8 cellular contexts compared by ENCODE assay signal in the genomic region with DNA sequence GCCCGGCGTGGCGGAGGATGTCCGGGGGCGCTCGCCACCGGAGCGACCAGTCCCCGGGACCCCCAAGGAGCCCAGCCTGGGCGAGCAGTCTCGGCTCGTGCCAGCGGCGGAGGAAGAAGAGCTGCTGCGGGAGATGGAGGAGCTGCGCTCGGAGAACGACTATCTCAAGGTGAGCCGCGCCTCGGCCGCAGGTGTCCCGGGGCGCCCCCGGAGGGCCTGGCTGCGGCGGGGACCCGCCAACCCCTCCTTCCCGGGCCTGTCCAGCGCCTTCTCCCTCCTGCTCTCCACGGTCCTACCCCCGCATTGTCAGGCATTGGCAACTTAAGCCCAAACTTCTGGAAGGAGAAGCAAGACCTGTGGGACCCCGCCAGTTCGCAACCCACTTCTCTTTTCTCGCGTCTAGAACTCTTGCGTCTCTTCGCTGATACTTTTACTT. TPM values are rescaled to one million over a fixed set of nuclear protein-coding genes. Genes with fewer than 3 reads are reported as not detected.
A peak's percentile ranks its signal among the peaks of the same experiment; 100 is the strongest.
DNase-seq lines count a peak whose midpoint lies in the region; ATAC-seq and TF ChIP-seq lines count a peak whose summit lies in the region.

No MANE protein-coding gene starts in this region.

- no peak for TF ChIP-seq EP300 in SK-N-SH (IDR thresholded peaks at IDR 0.05; ENCODE audit: borderline replicate concordance in 1 of 2, low read depth in 1 of 2, low read length in 1 of 2)

- CTCF ChIA-PET in SK-N-SH (lab: Yijun Ruan, JAX) = interaction anchor here (0.7 to 4.5 kb wide), 16 partner anchors 9 to 293 kb away, joined by 3 to 34 read pairs (median 6); no protein-coding TSS in a partner anchor

- no peak for TF ChIP-seq POLR2A in prostate gland (IDR thresholded peaks at IDR 0.05)

- TF ChIP-seq CTCF in SK-N-SH (IDR thresholded peaks at IDR 0.05) = no peak
- TF ChIP-seq CTCF in prostate gland (IDR thresholded peaks at IDR 0.05) = no peak

- H3K4me1 Mint-ChIP-seq in T-helper 2 cell treated with Interferon-gamma antibody and Interleukin-4, amounts not matched to agents 5 μg/mL and 100 μg/mL, for 36 hours (ENCODE audit: low read depth) = peaks cover 15% of the 10 kb centered on the region

- peaks cover 60% of the 10 kb centered on the region for H3K27me3 Mint-ChIP-seq in T-helper 2 cell treated with Interferon-gamma antibody and Interleukin-4, amounts not matched to agents 5 μg/mL and 100 μg/mL, for 36 hours (ENCODE audit: low read depth)

- ATAC-seq in SK-N-SH treated with all-trans-retinoic acid at 6 μM for 48 hours = no peak

- no peaks in the 10 kb centered on the region for H3K9me3 Mint-ChIP-seq in T-helper 2 cell treated with Interferon-gamma antibody and Interleukin-4, amounts not matched to agents 5 μg/mL and 100 μg/mL, for 36 hours

- intact Hi-C loops in prostate gland (cut with DNase I) = loop anchor here (5.0 to 10.0 kb wide), 2 partner anchors 96 to 428 kb away; a partner anchor contains a TSS

- H3K4me3 ChIP-seq in SK-N-SH (ENCODE audit: low read depth in 2 of 2, low read length in 1 of 2) = peak overlapping the region; percentile 83 to 97
- peak overlapping the region; percentile 63 to 68 for H3K4me3 ChIP-seq in esophagus (ENCODE audit: low read depth in 1 of 2, low read length in 2 of 2)
- peak overlapping the region; percentile 62 to 63 for H3K4me3 ChIP-seq in prostate gland

- no peak overlapping the region for H2AFZ ChIP-seq in SK-N-SH (ENCODE audit: low read depth)

- H3K4me3 Mint-ChIP-seq in T-helper 2 cell treated with Interferon-gamma antibody and Interleukin-4, amounts not matched to agents 5 μg/mL and 100 μg/mL, for 36 hours = peak overlapping the region; percentile 85

- DNase-seq in SK-N-SH = no peak
- DNase-seq in T-helper 2 cell treated with Interferon-gamma antibody and Interleukin-4, amounts not matched to agents 5 μg/mL and 100 μg/mL, for 36 hours (ENCODE audit: low spot score) = no peak
- no peak for DNase-seq in prostate gland (ENCODE audit: low spot score)
- no peak for DNase-seq in glomerular visceral epithelial cell (ENCODE audit: extremely low spot score)
- DNase-seq in ureter (ENCODE audit: low spot score) = no peak
- DNase-seq in GF-D8 (lab: John Stamatoyannopoulos, UW) = no peak

- TF ChIP-seq RAD21 in SK-N-SH (IDR thresholded peaks at IDR 0.05; ENCODE audit: low read length) = no peak

- H4K20me1 ChIP-seq in SK-N-SH (ENCODE audit: insufficient read depth) = peaks cover 38% of the 10 kb centered on the region

- peak overlapping the region; percentile 70 for H3K27ac Mint-ChIP-seq in T-helper 2 cell treated with Interferon-gamma antibody and Interleukin-4, amounts not matched to agents 5 μg/mL and 100 μg/mL, for 36 hours

- H3K27me3 ChIP-seq in SK-N-SH (ENCODE audit: insufficient read depth) (no peaks in the 10 kb centered on the region), esophagus (ENCODE audit: control insufficient read depth in 1 of 2, insufficient read depth in 2 of 2, low read length in 2 of 2) (peaks cover 0 to 2% of the 10 kb centered on the region in 2 donors), prostate gland (replicated peaks; ENCODE audit: insufficient read depth) (no peaks in the 10 kb centered on the region)

- H3K9me3 ChIP-seq in SK-N-SH (no peaks in the 10 kb centered on the region), esophagus (ENCODE audit: control insufficient read depth in 2 of 2, insufficient read depth in 1 of 2, low read depth in 1 of 2, low read length in 1 of 2) (no peaks in the 10 kb centered on the region), prostate gland (no peaks in the 10 kb centered on the region)

- POLR2A ChIA-PET in SK-N-SH (lab: Yijun Ruan, JAX) = interaction anchor here (1.1 to 2.9 kb wide), 2 partner anchors 11 to 60 kb away, joined by 3 to 18 read pairs; no protein-coding TSS in a partner anchor

- peaks cover 3% of the 10 kb centered on the region for H3K36me3 Mint-ChIP-seq in T-helper 2 cell treated with Interferon-gamma antibody and Interleukin-4, amounts not matched to agents 5 μg/mL and 100 μg/mL, for 36 hours (ENCODE audit: low read depth)

- peaks cover 53% of the 10 kb centered on the region for H3K79me2 ChIP-seq in SK-N-SH (ENCODE audit: insufficient read depth)

- H3K9ac ChIP-seq in SK-N-SH = peak overlapping the region; percentile 70

- 9% methylated on average over 8 of the region's 38 CpGs for WGBS in SK-N-SH (ENCODE audit: low lambda C conversion rate)
- WGBS in esophagus, 2 donors = 1 to 2% methylated on average over 38 of the region's 38 CpGs
- 2% methylated on average over 31 of the region's 38 CpGs for WGBS in prostate gland

- H3K27ac ChIP-seq in SK-N-SH (ENCODE audit: low read depth in 2 of 2, low read length in 1 of 2) (peak overlapping the region in 1 of 2 experiments; percentile 17; a peak in 1 of 4 replicates), esophagus (ENCODE audit: low read depth in 2 of 2, low read length in 1 of 2) (peak overlapping the region; percentile 87 to 95), prostate gland (peak overlapping the region; percentile 8 to 74)

- H3K4me1 ChIP-seq in SK-N-SH (ENCODE audit: control insufficient read depth in 1 of 2, insufficient read depth in 2 of 2, low read depth in 1 of 2, low read length in 1 of 2) = peaks cover 13 to 24% of the 10 kb centered on the region in 2 experiments
- H3K4me1 ChIP-seq in esophagus (ENCODE audit: control insufficient read depth in 2 of 2, insufficient read depth in 2 of 2, low read length in 1 of 2) = peaks cover 3 to 13% of the 10 kb centered on the region in 2 donors
- H3K4me1 ChIP-seq in prostate gland (replicated peaks) = peaks cover 8% of the 10 kb centered on the region

- peaks cover 3% of the 10 kb centered on the region for H3F3A ChIP-seq in SK-N-SH (replicated peaks; ENCODE audit: insufficient read depth)

- H3K36me3 ChIP-seq in SK-N-SH (replicated peaks in 1 of 2; ENCODE audit: control insufficient read depth in 1 of 2, insufficient read depth in 2 of 2, low read length in 1 of 2) (peaks cover 0 to 6% of the 10 kb centered on the region in 2 experiments), esophagus (ENCODE audit: control insufficient read depth in 2 of 2, insufficient read depth in 2 of 2, low read length in 1 of 2) (no peaks in the 10 kb centered on the region), prostate gland (no peaks in the 10 kb centered on the region)

- peak overlapping the region; percentile 96 for H3K4me2 ChIP-seq in SK-N-SH

- no peaks in the 10 kb centered on the region for H3K9me2 ChIP-seq in SK-N-SH

TF ChIP-seq in SK-N-SH, 30 proteins besides CTCF, POLR2A, EP300 and RAD21 (continues in another document):
- TF ChIP-seq FOSL2 (IDR thresholded peaks at IDR 0.05; ENCODE audit: borderline replicate concordance, low read depth) (no peak), NFIC (IDR thresholded peaks at IDR 0.05; ENCODE audit: borderline replicate concordance) (no peak), POLR2AphosphoS5 (IDR thresholded peaks at IDR 0.05; ENCODE audit: low read depth, low read length) (no peak), MXI1 (IDR thresholded peaks at IDR 0.05; ENCODE audit: low read depth, low read length) (no peak), NRF1 (IDR thresholded peaks at IDR 0.05; ENCODE audit: low read depth, low read length) (no peak)

TF ChIP-seq in SK-N-SH treated with all-trans-retinoic acid at 6 μM for 48 hours, 23 proteins besides CTCF, POLR2A, EP300 and RAD21:
- TF ChIP-seq RARB (CRISPR knock-in tag; IDR thresholded peaks at IDR 0.05) (no peak), TCF4 (CRISPR knock-in tag; IDR thresholded peaks at IDR 0.05; ENCODE audit: borderline replicate concordance) (no peak), GLIS3 (CRISPR knock-in tag; IDR thresholded peaks at IDR 0.05) (no peak)

RNA-seq across cellular contexts. Expression of a gene that starts 1.2 kb away (rescaled TPM):
- polyA plus RNA-seq in SK-N-SH (2012; rRNA removed) (28.0 and 33.5 TPM in 2 replicates), esophagus (1 to 10 TPM; 4.4 to 6.5 TPM)
- polyA plus RNA-seq in SK-N-SH (2012; cell fraction: cytosol; rRNA removed) = 17.3 and 20.2 TPM in 2 replicates
- 139 and 156 TPM in 2 replicates for polyA plus RNA-seq in SK-N-SH (2012; cell fraction: nucleus; rRNA removed)
- total RNA-seq in prostate gland (10 to 100 TPM; 11.2 to 73.1 TPM), ureter (150 TPM)
